1 cellular context compared by ENCODE assay signal in genomic region chr17:7239091-7240027, GRCh38.
A peak's percentile ranks its signal among the peaks of the same experiment; 100 is the strongest.
TF ChIP-seq lines count a peak whose summit lies in the region.

Gene PHF23 (minus strand): TSS chr17:7239457. CDS start chr17:7239279, 178 bp downstream.

TF ChIP-seq in K562, 482 proteins besides CTCF, POLR2A, EP300 and RAD21 (continued from another document and continues in another):
- TF ChIP-seq ATF2 (CRISPR knock-in tag; IDR thresholded peaks at IDR 0.05) (no peak), MAFG (tag; conservative IDR thresholded peaks at IDR 0.05) (no peak), ETV5 (CRISPR knock-in tag; IDR thresholded peaks at IDR 0.05; ENCODE audit: low read depth) (peak; percentile 76; the same call in 1 of the 2 replicates), FOXM1 (IDR thresholded peaks at IDR 0.05; ENCODE audit: low read depth) (no peak), FOXM1 (CRISPR knock-in tag; IDR thresholded peaks at IDR 0.05; ENCODE audit: low read depth) (no peak), BMI1 (IDR thresholded peaks at IDR 0.05; ENCODE audit: low read length) (no peak), HMG20A (CRISPR knock-in tag; conservative IDR thresholded peaks at IDR 0.05) (no peak), PATZ1 (CRISPR knock-in tag; IDR thresholded peaks at IDR 0.05; ENCODE audit: borderline replicate concordance) (no peak), TOE1 (IDR thresholded peaks at IDR 0.05; ENCODE audit: borderline replicate concordance) (peak; percentile 68; the same call in 1 of the 2 replicates), TOE1 (CRISPR knock-in tag; IDR thresholded peaks at IDR 0.05; ENCODE audit: borderline replicate concordance, low read depth) (no peak), TAF7 (tag; IDR thresholded peaks at IDR 0.05) (no peak), ZNF143 (CRISPR knock-in tag; IDR thresholded peaks at IDR 0.05) (peak; percentile 89), BACH1 (tag; IDR thresholded peaks at IDR 0.05) (no peak), CXXC5 (CRISPR knock-in tag; IDR thresholded peaks at IDR 0.05) (peak; percentile 53), POU5F1 (IDR thresholded peaks at IDR 0.05; ENCODE audit: borderline replicate concordance, low read depth, low read length, partially characterized antibody) (peak; percentile 84), RBFOX2 (IDR thresholded peaks at IDR 0.05; ENCODE audit: low read depth, low read length) (peak; percentile 82), NFXL1 (CRISPR knock-in tag; IDR thresholded peaks at IDR 0.05) (no peak), CBX1 (IDR thresholded peaks at IDR 0.05; ENCODE audit: low read depth) (no peak), BCL6 (CRISPR knock-in tag; IDR thresholded peaks at IDR 0.05) (no peak), ELF2 (CRISPR knock-in tag; IDR thresholded peaks at IDR 0.05) (peak; percentile 67; the same call in 1 of the 2 replicates), ZMIZ1 (IDR thresholded peaks at IDR 0.05; ENCODE audit: low read depth in 2 of 2, low read length in 2 of 2) (no peak), NR2C1 (IDR thresholded peaks at IDR 0.05) (peak; percentile 10; the same call in 1 of the 2 replicates), NR2C1 (tag; IDR thresholded peaks at IDR 0.05) (peak; percentile 67), CBFB (CRISPR knock-in tag; IDR thresholded peaks at IDR 0.05) (no peak), MXI1 (IDR thresholded peaks at IDR 0.05; ENCODE audit: low read depth, low read length) (no peak), E2F1 (CRISPR knock-in tag; IDR thresholded peaks at IDR 0.05) (no peak), ZNF583 (CRISPR knock-in tag; IDR thresholded peaks at IDR 0.05) (no peak), TFAM (CRISPR knock-in tag; conservative IDR thresholded peaks at IDR 0.05) (no peak), KLF6 (CRISPR knock-in tag; IDR thresholded peaks at IDR 0.05; ENCODE audit: borderline replicate concordance) (no peak), PRMT5 (CRISPR knock-in tag; IDR thresholded peaks at IDR 0.05) (no peak), POLR2H (tag; IDR thresholded peaks at IDR 0.05; ENCODE audit: low read depth) (peak; percentile 58), RFX1 (IDR thresholded peaks at IDR 0.05) (no peak), BHLHE40 (IDR thresholded peaks at IDR 0.05; ENCODE audit: low read length) (no peak), NR2C2 (CRISPR knock-in tag; IDR thresholded peaks at IDR 0.05) (no peak), NR2C2 (tag; IDR thresholded peaks at IDR 0.05) (peak; percentile 87), RBBP5 (IDR thresholded peaks at IDR 0.05; ENCODE audit: borderline replicate concordance, insufficient read depth, low read length, poor library complexity, severe bottlenecking) (no peak), ZNF766 (CRISPR knock-in tag; conservative IDR thresholded peaks at IDR 0.05) (peak; percentile 74), TFAP4 (CRISPR knock-in tag; IDR thresholded peaks at IDR 0.05; ENCODE audit: borderline replicate concordance) (peak; percentile 70; the same call in 1 of the 2 replicates), TRIM24 (IDR thresholded peaks at IDR 0.05) (peak in 1 of 2 experiments; percentile 3; a peak in 1 of 4 replicates)
- TF ChIP-seq, protein P1, sequence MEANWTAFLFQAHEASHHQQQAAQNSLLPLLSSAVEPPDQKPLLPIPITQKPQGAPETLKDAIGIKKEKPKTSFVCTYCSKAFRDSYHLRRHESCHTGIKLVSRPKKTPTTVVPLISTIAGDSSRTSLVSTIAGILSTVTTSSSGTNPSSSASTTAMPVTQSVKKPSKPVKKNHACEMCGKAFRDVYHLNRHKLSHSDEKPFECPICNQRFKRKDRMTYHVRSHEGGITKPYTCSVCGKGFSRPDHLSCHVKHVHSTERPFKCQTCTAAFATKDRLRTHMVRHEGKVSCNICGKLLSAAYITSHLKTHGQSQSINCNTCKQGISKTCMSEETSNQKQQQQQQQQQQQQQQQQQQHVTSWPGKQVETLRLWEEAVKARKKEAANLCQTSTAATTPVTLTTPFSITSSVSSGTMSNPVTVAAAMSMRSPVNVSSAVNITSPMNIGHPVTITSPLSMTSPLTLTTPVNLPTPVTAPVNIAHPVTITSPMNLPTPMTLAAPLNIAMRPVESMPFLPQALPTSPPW (CRISPR knock-in tag; IDR thresholded peaks at IDR 0.05) = peak; percentile 99
- TF ChIP-seq, protein P2, sequence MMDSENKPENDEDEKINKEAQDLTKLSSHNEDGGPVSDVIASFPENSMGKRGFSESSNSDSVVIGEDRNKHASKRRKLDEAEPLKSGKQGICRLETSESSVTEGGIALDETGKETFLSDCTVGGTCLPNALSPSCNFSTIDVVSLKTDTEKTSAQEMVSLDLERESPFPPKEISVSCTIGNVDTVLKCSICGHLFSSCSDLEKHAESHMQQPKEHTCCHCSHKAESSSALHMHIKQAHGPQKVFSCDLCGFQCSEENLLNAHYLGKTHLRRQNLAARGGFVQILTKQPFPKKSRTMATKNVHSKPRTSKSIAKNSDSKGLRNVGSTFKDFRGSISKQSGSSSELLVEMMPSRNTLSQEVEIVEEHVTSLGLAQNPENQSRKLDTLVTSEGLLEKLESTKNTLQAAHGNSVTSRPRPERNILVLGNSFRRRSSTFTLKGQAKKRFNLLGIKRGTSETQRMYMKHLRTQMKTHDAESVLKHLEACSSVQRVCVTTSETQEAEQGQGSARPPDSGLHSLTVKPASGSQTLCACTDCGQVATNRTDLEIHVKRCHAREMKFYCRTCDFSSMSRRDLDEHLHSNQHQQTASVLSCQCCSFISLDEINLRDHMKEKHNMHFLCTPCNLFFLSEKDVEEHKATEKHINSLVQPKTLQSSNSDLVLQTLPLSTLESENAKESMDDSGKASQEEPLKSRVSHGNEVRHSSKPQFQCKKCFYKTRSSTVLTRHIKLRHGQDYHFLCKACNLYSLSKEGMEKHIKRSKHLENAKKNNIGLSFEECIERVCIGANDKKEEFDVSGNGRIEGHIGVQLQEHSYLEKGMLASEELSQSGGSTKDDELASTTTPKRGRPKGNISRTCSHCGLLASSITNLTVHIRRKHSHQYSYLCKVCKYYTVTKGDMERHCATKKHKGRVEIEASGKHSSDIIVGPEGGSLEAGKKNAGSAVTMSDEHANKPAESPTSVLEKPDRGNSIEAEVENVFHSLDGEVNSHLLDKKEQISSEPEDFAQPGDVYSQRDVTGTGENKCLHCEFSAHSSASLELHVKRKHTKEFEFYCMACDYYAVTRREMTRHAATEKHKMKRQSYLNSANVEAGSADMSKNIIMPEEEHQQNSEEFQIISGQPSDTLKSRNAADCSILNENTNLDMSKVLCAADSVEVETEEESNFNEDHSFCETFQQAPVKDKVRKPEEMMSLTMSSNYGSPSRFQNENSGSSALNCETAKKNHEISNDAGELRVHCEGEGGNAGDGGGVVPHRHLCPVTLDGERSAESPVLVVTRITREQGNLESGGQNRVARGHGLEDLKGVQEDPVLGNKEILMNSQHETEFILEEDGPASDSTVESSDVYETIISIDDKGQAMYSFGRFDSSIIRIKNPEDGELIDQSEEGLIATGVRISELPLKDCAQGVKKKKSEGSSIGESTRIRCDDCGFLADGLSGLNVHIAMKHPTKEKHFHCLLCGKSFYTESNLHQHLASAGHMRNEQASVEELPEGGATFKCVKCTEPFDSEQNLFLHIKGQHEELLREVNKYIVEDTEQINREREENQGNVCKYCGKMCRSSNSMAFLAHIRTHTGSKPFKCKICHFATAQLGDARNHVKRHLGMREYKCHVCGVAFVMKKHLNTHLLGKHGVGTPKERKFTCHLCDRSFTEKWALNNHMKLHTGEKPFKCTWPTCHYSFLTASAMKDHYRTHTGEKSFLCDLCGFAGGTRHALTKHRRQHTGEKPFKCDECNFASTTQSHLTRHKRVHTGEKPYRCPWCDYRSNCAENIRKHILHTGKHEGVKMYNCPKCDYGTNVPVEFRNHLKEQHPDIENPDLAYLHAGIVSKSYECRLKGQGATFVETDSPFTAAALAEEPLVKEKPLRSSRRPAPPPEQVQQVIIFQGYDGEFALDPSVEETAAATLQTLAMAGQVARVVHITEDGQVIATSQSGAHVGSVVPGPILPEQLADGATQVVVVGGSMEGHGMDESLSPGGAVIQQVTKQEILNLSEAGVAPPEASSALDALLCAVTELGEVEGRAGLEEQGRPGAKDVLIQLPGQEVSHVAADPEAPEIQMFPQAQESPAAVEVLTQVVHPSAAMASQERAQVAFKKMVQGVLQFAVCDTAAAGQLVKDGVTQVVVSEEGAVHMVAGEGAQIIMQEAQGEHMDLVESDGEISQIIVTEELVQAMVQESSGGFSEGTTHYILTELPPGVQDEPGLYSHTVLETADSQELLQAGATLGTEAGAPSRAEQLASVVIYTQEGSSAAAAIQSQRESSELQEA (IDR thresholded peaks at IDR 0.05; ENCODE audit: low read depth) = peak; percentile 95
- TF ChIP-seq, protein P3, sequence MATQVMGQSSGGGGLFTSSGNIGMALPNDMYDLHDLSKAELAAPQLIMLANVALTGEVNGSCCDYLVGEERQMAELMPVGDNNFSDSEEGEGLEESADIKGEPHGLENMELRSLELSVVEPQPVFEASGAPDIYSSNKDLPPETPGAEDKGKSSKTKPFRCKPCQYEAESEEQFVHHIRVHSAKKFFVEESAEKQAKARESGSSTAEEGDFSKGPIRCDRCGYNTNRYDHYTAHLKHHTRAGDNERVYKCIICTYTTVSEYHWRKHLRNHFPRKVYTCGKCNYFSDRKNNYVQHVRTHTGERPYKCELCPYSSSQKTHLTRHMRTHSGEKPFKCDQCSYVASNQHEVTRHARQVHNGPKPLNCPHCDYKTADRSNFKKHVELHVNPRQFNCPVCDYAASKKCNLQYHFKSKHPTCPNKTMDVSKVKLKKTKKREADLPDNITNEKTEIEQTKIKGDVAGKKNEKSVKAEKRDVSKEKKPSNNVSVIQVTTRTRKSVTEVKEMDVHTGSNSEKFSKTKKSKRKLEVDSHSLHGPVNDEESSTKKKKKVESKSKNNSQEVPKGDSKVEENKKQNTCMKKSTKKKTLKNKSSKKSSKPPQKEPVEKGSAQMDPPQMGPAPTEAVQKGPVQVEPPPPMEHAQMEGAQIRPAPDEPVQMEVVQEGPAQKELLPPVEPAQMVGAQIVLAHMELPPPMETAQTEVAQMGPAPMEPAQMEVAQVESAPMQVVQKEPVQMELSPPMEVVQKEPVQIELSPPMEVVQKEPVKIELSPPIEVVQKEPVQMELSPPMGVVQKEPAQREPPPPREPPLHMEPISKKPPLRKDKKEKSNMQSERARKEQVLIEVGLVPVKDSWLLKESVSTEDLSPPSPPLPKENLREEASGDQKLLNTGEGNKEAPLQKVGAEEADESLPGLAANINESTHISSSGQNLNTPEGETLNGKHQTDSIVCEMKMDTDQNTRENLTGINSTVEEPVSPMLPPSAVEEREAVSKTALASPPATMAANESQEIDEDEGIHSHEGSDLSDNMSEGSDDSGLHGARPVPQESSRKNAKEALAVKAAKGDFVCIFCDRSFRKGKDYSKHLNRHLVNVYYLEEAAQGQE (CRISPR knock-in tag; IDR thresholded peaks at IDR 0.05; ENCODE audit: low read depth) = no peak
